In genomic region chr11:64602466-64603070, GRCh38 we compare ENCODE assay signal across 38 cellular contexts. TPM values are rescaled to one million over a fixed set of nuclear protein-coding genes. Genes with fewer than 3 reads are reported as not detected.
"Had no signal": no experiment of that assay in that cellular context is flagged by ENCODE, and none has a peak within 500 bp of the region (broad histone marks: within the 10 kb centered on the region; RNA-seq: fewer than 3 reads in every experiment).

No MANE protein-coding gene starts in this region.

- H3K9ac ChIP-seq: KMS-11 had no signal

- H2AFZ ChIP-seq: PC-9 had no signal

- ATAC-seq: activated CD8-positive, alpha-beta memory T cell treated with anti-CD3 and anti-CD28 coated beads, Interleukin-2, amount 10 ng/mL, durations not matched to agents 7 days and 5 days; activated naive CD8-positive, alpha-beta T cell treated with anti-CD3 and anti-CD28 coated beads, Interleukin-2, amount 50 U/mL, for 24 hours had no signal

- H3K4me3 ChIP-seq: PC-9, SJCRH30, SK-N-MC had no signal

- H3K27ac Mint-ChIP-seq: activated CD4-positive, alpha-beta memory T cell treated with anti-CD3 and anti-CD28 coated beads, Interleukin-2, amount 10 ng/mL, durations not matched to agents 7 days and 5 days; activated CD8-positive, alpha-beta memory T cell treated with anti-CD3 and anti-CD28 coated beads, Interleukin-2, amount 10 ng/mL, durations not matched to agents 7 days and 5 days; activated naive CD4-positive, alpha-beta T cell treated with anti-CD3 and anti-CD28 coated beads, Interleukin-2, amount 10 ng/mL, durations not matched to agents 7 days and 5 days; activated naive CD8-positive, alpha-beta T cell; activated naive CD8-positive, alpha-beta T cell treated with anti-CD3 and anti-CD28 coated beads, Interleukin-2, amount 50 U/mL, for 24 hours had no signal

- H3K36me3 ChIP-seq: SJCRH30, WERI-Rb-1 had no signal

- H3K36me3 Mint-ChIP-seq: activated CD8-positive, alpha-beta memory T cell treated with anti-CD3 and anti-CD28 coated beads, Interleukin-2, amount 10 ng/mL, durations not matched to agents 7 days and 5 days; activated naive CD4-positive, alpha-beta T cell treated with anti-CD3 and anti-CD28 coated beads, Interleukin-2, amount 10 ng/mL, durations not matched to agents 7 days and 5 days; activated naive CD8-positive, alpha-beta T cell had no signal

- H3K27ac ChIP-seq: KMS-11, PC-9, SJCRH30, SK-N-MC, WERI-Rb-1 had no signal

- H3K4me3 Mint-ChIP-seq: activated CD4-positive, alpha-beta memory T cell treated with anti-CD3 and anti-CD28 coated beads, Interleukin-2, amount 10 ng/mL, durations not matched to agents 7 days and 5 days; activated CD8-positive, alpha-beta memory T cell treated with anti-CD3 and anti-CD28 coated beads, Interleukin-2, amount 10 ng/mL, durations not matched to agents 7 days and 5 days; activated naive CD4-positive, alpha-beta T cell treated with anti-CD3 and anti-CD28 coated beads, Interleukin-2, amount 10 ng/mL, durations not matched to agents 7 days and 5 days; activated naive CD8-positive, alpha-beta T cell; activated naive CD8-positive, alpha-beta T cell treated with anti-CD3 and anti-CD28 coated beads, Interleukin-2, amount 50 U/mL, for 24 hours; brain had no signal

- H3K4me1 ChIP-seq: SJCRH30 had no signal

- DNase-seq: activated CD4-positive, alpha-beta memory T cell treated with anti-CD3 and anti-CD28 coated beads, Interleukin-2, amount 10 ng/mL, durations not matched to agents 7 days and 5 days; activated CD4-positive, alpha-beta T cell treated with anti-CD3 and anti-CD28 coated beads for 1 hour; activated CD4-positive, alpha-beta T cell treated with anti-CD3 and anti-CD28 coated beads for 48 hours; activated CD4-positive, CD25-positive, alpha-beta regulatory T cell; activated CD8-positive, alpha-beta memory T cell treated with anti-CD3 and anti-CD28 coated beads for 24 hours; activated CD8-positive, alpha-beta memory T cell treated with anti-CD3 and anti-CD28 coated beads, Interleukin-2, amount 10 ng/mL, durations not matched to agents 7 days and 5 days; activated CD8-positive, alpha-beta memory T cell treated with anti-CD3 and anti-CD28 coated beads, Interleukin-2, amount 50 U/mL, for 48 hours; activated effector memory CD4-positive, alpha-beta T cell treated with Interleukin-2 at 50 U/mL for 16 hours; activated naive CD4-positive, alpha-beta T cell treated with anti-CD3 and anti-CD28 coated beads, Interleukin-2, amount 10 ng/mL, durations not matched to agents 7 days and 5 days; activated naive CD8-positive, alpha-beta T cell treated with anti-CD3 and anti-CD28 coated beads, Interleukin-2, amount 50 U/mL, for 24 hours; activated T-cell treated with anti-CD3 and anti-CD28 coated beads, Interleukin-2, amount 50 U/mL, for 48 hours; anterior cingulate cortex; caudate nucleus; MM.1S; MV-4-11; NCI-H1092; NCI-H1436 treated with DMSO at 0.1 percent for 48 hours; NCI-H1694 treated with DMSO at 0.1 percent for 48 hours; NCI-H2029 treated with DMSO at 0.1 percent for 48 hours; NCI-H2107; NCI-H2171; NCI-H510A; NCI-H526; NCI-H748 treated with DMSO at 0.1 percent for 48 hours; NK-92 treated with Interleukin-12 subunit alpha and Interleukin-12 subunit beta, amount 100 ng/mL, for 24 hours; PC-9; SHP77; SJCRH30; T1000; WERI-Rb-1 had no signal

- H3K9me3 Mint-ChIP-seq: activated CD4-positive, alpha-beta memory T cell treated with anti-CD3 and anti-CD28 coated beads, Interleukin-2, amount 10 ng/mL, durations not matched to agents 7 days and 5 days; activated naive CD4-positive, alpha-beta T cell treated with anti-CD3 and anti-CD28 coated beads, Interleukin-2, amount 10 ng/mL, durations not matched to agents 7 days and 5 days; activated naive CD8-positive, alpha-beta T cell treated with anti-CD3 and anti-CD28 coated beads, Interleukin-2, amount 50 U/mL, for 24 hours had no signal

- H3K4me1 Mint-ChIP-seq: activated CD4-positive, alpha-beta memory T cell treated with anti-CD3 and anti-CD28 coated beads, Interleukin-2, amount 10 ng/mL, durations not matched to agents 7 days and 5 days; activated CD8-positive, alpha-beta memory T cell treated with anti-CD3 and anti-CD28 coated beads, Interleukin-2, amount 10 ng/mL, durations not matched to agents 7 days and 5 days; activated naive CD4-positive, alpha-beta T cell treated with anti-CD3 and anti-CD28 coated beads, Interleukin-2, amount 10 ng/mL, durations not matched to agents 7 days and 5 days; activated naive CD8-positive, alpha-beta T cell treated with anti-CD3 and anti-CD28 coated beads, Interleukin-2, amount 50 U/mL, for 24 hours had no signal

- H3K9me3 ChIP-seq: SJCRH30 had no signal

- H3K27me3 Mint-ChIP-seq: activated CD4-positive, alpha-beta memory T cell treated with anti-CD3 and anti-CD28 coated beads, Interleukin-2, amount 10 ng/mL, durations not matched to agents 7 days and 5 days; activated naive CD8-positive, alpha-beta T cell; activated naive CD8-positive, alpha-beta T cell treated with anti-CD3 and anti-CD28 coated beads, Interleukin-2, amount 50 U/mL, for 24 hours had no signal

- H3K4me2 ChIP-seq: KMS-11, PC-9 had no signal

RNA-seq across cellular contexts. Expression of gene SLC22A12, which starts 11.5 kb away (rescaled TPM):
- total RNA-seq: activated CD4-positive, alpha-beta memory T cell treated with anti-CD3 and anti-CD28 coated beads, Interleukin-2, amount 10 ng/mL, durations not matched to agents 7 days and 5 days; activated CD8-positive, alpha-beta memory T cell treated with anti-CD3 and anti-CD28 coated beads, Interleukin-2, amount 10 ng/mL, durations not matched to agents 7 days and 5 days; bronchial epithelial cell; LHCN-M2; PC-9; SJCRH30; T-helper 1 cell treated with Interleukin-12 subunit alpha and Interleukin-12 subunit beta and Interleukin-4 antibody, amounts not matched to agents 30 ng/mL and 1 ng/mL, for 36 hours; T-helper 2 cell treated with Interferon-gamma antibody and Interleukin-4, amounts not matched to agents 100 ng/mL and 5 ng/mL, for 36 hours had no signal

RNA-seq across cellular contexts. Expression of gene SLC22A11, which starts 46.8 kb away (rescaled TPM):
- total RNA-seq: activated CD4-positive, alpha-beta memory T cell treated with anti-CD3 and anti-CD28 coated beads, Interleukin-2, amount 10 ng/mL, durations not matched to agents 7 days and 5 days; activated CD8-positive, alpha-beta memory T cell treated with anti-CD3 and anti-CD28 coated beads, Interleukin-2, amount 10 ng/mL, durations not matched to agents 7 days and 5 days; bronchial epithelial cell; LHCN-M2; SJCRH30; T-helper 1 cell treated with Interleukin-12 subunit alpha and Interleukin-12 subunit beta and Interleukin-4 antibody, amounts not matched to agents 30 ng/mL and 1 ng/mL, for 36 hours; T-helper 2 cell treated with Interferon-gamma antibody and Interleukin-4, amounts not matched to agents 100 ng/mL and 5 ng/mL, for 36 hours had no signal
